8 cellular contexts compared by ENCODE assay signal in the genomic region with DNA sequence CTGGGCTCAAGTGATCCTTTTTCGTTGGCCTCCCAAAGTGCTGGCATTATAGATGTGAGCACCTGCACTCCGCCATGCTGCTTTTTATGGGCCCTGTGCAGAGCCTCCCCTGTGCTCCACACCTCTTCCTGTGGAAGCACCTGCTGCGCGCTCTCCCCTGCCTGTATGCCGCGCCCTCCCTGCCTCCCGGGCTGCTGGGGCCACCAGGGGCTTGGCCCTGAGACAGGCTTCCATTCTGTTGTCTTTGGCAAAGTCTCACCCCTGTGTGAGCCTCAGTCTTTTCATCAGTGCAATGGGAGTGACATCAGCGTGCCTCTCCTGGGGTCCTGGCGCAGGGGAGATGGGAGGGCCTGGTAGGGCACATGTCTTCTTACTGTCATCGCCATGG. TPM values are rescaled to one million over a fixed set of nuclear protein-coding genes. Genes with fewer than 3 reads are reported as not detected.
DNase-seq lines count a peak whose midpoint lies in the region; ATAC-seq and TF ChIP-seq lines count a peak whose summit lies in the region.

No MANE protein-coding gene starts in this region.

- no peaks in the 10 kb centered on the region for H3K27me3 ChIP-seq in ectodermal cell (ENCODE audit: control insufficient read depth, insufficient read depth, low read length, poor library complexity, severe bottlenecking)
- H3K27me3 ChIP-seq in prostate gland (replicated peaks; ENCODE audit: insufficient read depth): no peaks in the 10 kb centered on the region

- TF ChIP-seq CTCF in OCI-LY7 (conservative IDR thresholded peaks at IDR 0.05; ENCODE audit: low read length) (no peak), prostate gland (IDR thresholded peaks at IDR 0.05) (no peak)

- ATAC-seq in HG03457 (IDR thresholded peaks at IDR 0.05; ENCODE audit: unreplicated experiment): no peak

- TF ChIP-seq POLR2A in prostate gland (IDR thresholded peaks at IDR 0.05): no peak

- H3K4me1 ChIP-seq in OCI-LY7 (ENCODE audit: insufficient read depth, low read length, poor library complexity, severe bottlenecking): peaks cover 43% of the 10 kb centered on the region
- peaks cover 19% of the 10 kb centered on the region for H3K4me1 ChIP-seq in ectodermal cell (ENCODE audit: control insufficient read depth, insufficient read depth, low read length)
- peaks cover 41% of the 10 kb centered on the region for H3K4me1 ChIP-seq in prostate gland (replicated peaks)

- POLR2A ChIA-PET in OCI-LY7 (lab: Charles Lee): no interaction called here

- whole genome bisulfite sequencing in ectodermal cell, 2 experiments: 86 to 87% methylated on average over 10 of the region's 10 CpGs
- 71% methylated on average over 10 of the region's 10 CpGs for WGBS in prostate gland

- H2AFZ ChIP-seq in OCI-LY7 (ENCODE audit: low read length): no peak overlapping the region

- CTCF ChIA-PET in OCI-LY7 (lab: Charles Lee; ENCODE audit: unreplicated experiment): no interaction called here

- H3K9me3 ChIP-seq in OCI-LY7 (ENCODE audit: low read length): no peaks in the 10 kb centered on the region
- no peaks in the 10 kb centered on the region for H3K9me3 ChIP-seq in ectodermal cell (ENCODE audit: control insufficient read depth, low read length)
- no peaks in the 10 kb centered on the region for H3K9me3 ChIP-seq in prostate gland

- H3K36me3 ChIP-seq in OCI-LY7 (ENCODE audit: insufficient read depth, low read length) (peaks cover 86% of the 10 kb centered on the region), ectodermal cell (ENCODE audit: control insufficient read depth, insufficient read depth, low read length) (peaks cover 30% of the 10 kb centered on the region), prostate gland (peaks cover 9 to 27% of the 10 kb centered on the region in 2 donors)

- peak overlapping the region; percentile 92 for H3K27ac ChIP-seq in OCI-LY7 (ENCODE audit: low read depth, low read length, poor library complexity, severe bottlenecking)
- no peak overlapping the region for H3K27ac ChIP-seq in ectodermal cell (ENCODE audit: insufficient read depth, low read depth, low read length, poor library complexity, severe bottlenecking)
- peak overlapping the region in 1 of 2 donors; percentile 99 for H3K27ac ChIP-seq in prostate gland

- H3K9me2 ChIP-seq in OCI-LY7 (ENCODE audit: insufficient read depth, low read length): no peaks in the 10 kb centered on the region

- H3K79me2 ChIP-seq in OCI-LY7 (ENCODE audit: insufficient read depth, low read depth, low read length): peaks cover 42% of the 10 kb centered on the region; the same call in 1 of the 2 replicates

- peak; percentile 21 for DNase-seq in GF-D8 (lab: John Stamatoyannopoulos, UW)
- DNase-seq in OCI-LY7 (ENCODE audit: low spot score): peak; percentile 84
- peak; percentile 15 for DNase-seq in prostate gland (ENCODE audit: low spot score)
- DNase-seq in AG08396 (ENCODE audit: low spot score): no peak
- no peak for DNase-seq in NCI-H510A treated with DMSO at 0.1 percent for 48 hours (lab: John Stamatoyannopoulos, UW)
- no peak for DNase-seq in dermis blood vessel endothelial cell

- H3K4me2 ChIP-seq in OCI-LY7 (ENCODE audit: low read length): peak overlapping the region; percentile 100

- intact Hi-C loops in OCI-LY7 (cut with micrococcal nuclease; ENCODE audit: unreplicated experiment): loop anchor here (5.0 kb wide), 1 partner anchor 161 kb away; a partner anchor contains a TSS
- intact Hi-C loops in prostate gland (cut with DNase I): loop anchor here (5.0 to 10.0 kb wide), 4 partner anchors 81 to 226 kb away; a partner anchor contains a TSS

- H4K20me1 ChIP-seq in OCI-LY7 (ENCODE audit: insufficient read depth, low read length): no peaks in the 10 kb centered on the region

- H3K4me3 ChIP-seq in OCI-LY7 (ENCODE audit: low read depth, low read length, poor library complexity, severe bottlenecking) (peak overlapping the region; percentile 95), ectodermal cell (ENCODE audit: insufficient read depth, low read depth, low read length) (peak overlapping the region; percentile 47), prostate gland (peak overlapping the region in 1 of 2 donors; percentile 78)

- no TSS peak for BruUV-seq in OCI-LY7 (replicated peaks; lab: Mats Ljungman, UMichigan)

RNA-seq across cellular contexts. Expression of a gene that starts 1.3 kb away (rescaled TPM):
- 52.6 and 53.2 TPM in 2 replicates for total RNA-seq in OCI-LY7 (2014; rRNA removed; shearing (Covaris generic))
- total RNA-seq in OCI-LY7 (2022): 79.8 and 81.5 TPM in 2 replicates
- 21.4 TPM for polyA plus RNA-seq in ectodermal cell (2013, experiment 1 of 4)
- polyA plus RNA-seq in ectodermal cell (2013, experiment 2 of 4): 22.6 TPM
- 23.2 TPM for polyA plus RNA-seq in ectodermal cell (2013, experiment 3 of 4)
- 22.3 TPM for polyA plus RNA-seq in ectodermal cell (2013, experiment 4 of 4)
- total RNA-seq in prostate gland: 10 to 100 TPM; 95.1 to 98.7 TPM
- 22.0 and 25.0 TPM in 2 replicates for total RNA-seq in dermis blood vessel endothelial cell

RNA-seq across cellular contexts. Expression of a gene that starts 7.5 kb away (rescaled TPM):
- 278 and 287 TPM in 2 replicates for total RNA-seq in OCI-LY7 (2014; rRNA removed; shearing (Covaris generic))
- total RNA-seq in OCI-LY7 (2022) (309 and 321 TPM in 2 replicates), prostate gland (100 to 1,000 TPM; 753 to 863 TPM), dermis blood vessel endothelial cell (83.1 and 192 TPM in 2 replicates)
- 532 TPM for polyA plus RNA-seq in ectodermal cell (2013, experiment 1 of 4)
- 509 TPM for polyA plus RNA-seq in ectodermal cell (2013, experiment 2 of 4)
- polyA plus RNA-seq in ectodermal cell (2013, experiment 3 of 4): 334 TPM
- 373 TPM for polyA plus RNA-seq in ectodermal cell (2013, experiment 4 of 4)

RNA-seq across cellular contexts. Expression of a gene that starts 9.1 kb away (rescaled TPM):
- not detected in 2 replicates for total RNA-seq in OCI-LY7 (2014; rRNA removed; shearing (Covaris generic))
- not detected in 2 replicates for total RNA-seq in OCI-LY7 (2022)
- 34.3 TPM for polyA plus RNA-seq in ectodermal cell (2013, experiment 1 of 4)
- polyA plus RNA-seq in ectodermal cell (2013, experiment 2 of 4): 34.7 TPM
- 35.1 TPM for polyA plus RNA-seq in ectodermal cell (2013, experiment 3 of 4)
- polyA plus RNA-seq in ectodermal cell (2013, experiment 4 of 4): 33.8 TPM
- not detected for total RNA-seq in prostate gland
- total RNA-seq in dermis blood vessel endothelial cell: not detected in 2 replicates

RNA-seq across cellular contexts. Expression of a gene that starts 28.2 kb away (rescaled TPM):
- total RNA-seq in OCI-LY7 (2014; rRNA removed; shearing (Covaris generic)): 11.7 and 20.3 TPM in 2 replicates
- total RNA-seq in OCI-LY7 (2022): 70.9 and 75.8 TPM in 2 replicates
- 155 TPM for polyA plus RNA-seq in ectodermal cell (2013, experiment 1 of 4)
- 178 TPM for polyA plus RNA-seq in ectodermal cell (2013, experiment 2 of 4)
- 116 TPM for polyA plus RNA-seq in ectodermal cell (2013, experiment 3 of 4)
- 120 TPM for polyA plus RNA-seq in ectodermal cell (2013, experiment 4 of 4)
- 10 to 100 TPM; 35.8 to 42.9 TPM for total RNA-seq in prostate gland
- total RNA-seq in dermis blood vessel endothelial cell: 22.1 and 27.9 TPM in 2 replicates

RNA-seq across cellular contexts. Expression of a gene that starts 35.1 kb away (rescaled TPM):
- total RNA-seq in OCI-LY7 (2014; rRNA removed; shearing (Covaris generic)): 51.8 and 82.1 TPM in 2 replicates
- 207 and 266 TPM in 2 replicates for total RNA-seq in OCI-LY7 (2022)
- polyA plus RNA-seq in ectodermal cell (2013, experiment 1 of 4): 126 TPM
- 105 TPM for polyA plus RNA-seq in ectodermal cell (2013, experiment 2 of 4)
- 117 TPM for polyA plus RNA-seq in ectodermal cell (2013, experiment 3 of 4)
- 124 TPM for polyA plus RNA-seq in ectodermal cell (2013, experiment 4 of 4)
- 100 to 1,000 TPM; 109 to 151 TPM for total RNA-seq in prostate gland
- 19.9 and 31.1 TPM in 2 replicates for total RNA-seq in dermis blood vessel endothelial cell

Comparison
In these comparisons a context has a peak if more than half of its experiments do, and no peak if none do; other contexts are left out.
1. DNase-seq: peak in GF-D8 (single experiment), OCI-LY7 (single experiment) and prostate gland (single experiment); none in AG08396 (single experiment), NCI-H510A treated with DMSO at 0.1 percent for 48 hours (single experiment) and dermis blood vessel endothelial cell (single experiment).